ENCODE assay signal across 8 cellular contexts in the genomic region with DNA sequence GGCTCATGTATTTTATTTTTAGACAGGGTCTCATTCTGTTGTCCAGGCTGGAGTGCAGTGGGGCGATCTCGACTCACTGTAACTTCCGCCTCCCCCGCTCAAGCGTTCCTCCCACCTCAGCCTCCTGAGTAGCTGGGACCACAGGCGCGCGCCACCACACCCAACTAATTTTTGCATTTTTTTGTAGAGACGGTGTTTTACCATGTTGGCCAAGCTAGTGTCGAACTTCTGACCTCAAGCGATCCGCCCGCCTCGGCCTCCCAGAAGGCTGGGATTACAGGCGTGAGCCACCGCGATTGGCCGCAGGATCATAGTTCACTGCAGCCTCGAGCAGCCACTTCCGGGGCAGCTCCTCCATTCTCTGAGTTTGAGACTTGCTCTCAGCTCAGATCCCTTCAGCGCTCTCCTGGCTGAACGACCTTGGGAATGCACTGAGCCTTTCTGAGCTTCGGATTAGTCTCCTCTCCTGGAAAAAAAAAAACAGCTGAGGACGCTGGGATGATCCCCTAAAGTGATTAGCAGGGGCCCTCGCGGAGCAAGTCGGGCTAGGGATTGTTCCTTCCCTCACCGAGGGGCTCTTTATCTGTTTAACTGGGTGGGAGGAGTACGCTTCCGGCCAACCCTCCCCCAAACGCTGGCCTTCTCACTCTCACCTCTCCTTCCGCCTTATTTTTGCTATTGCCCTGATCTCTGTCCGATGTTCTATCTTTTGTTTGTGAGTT. TPM values are rescaled to one million over a fixed set of nuclear protein-coding genes. Genes with fewer than 3 reads are reported as not detected.
DNase-seq lines count a peak whose midpoint lies in the region; ATAC-seq, FAIRE-seq and TF ChIP-seq lines count a peak whose summit lies in the region.

No MANE protein-coding gene starts in this region.

- H3K79me2 ChIP-seq in keratinocyte (ENCODE audit: control insufficient read depth, insufficient read depth, low read length): peaks cover 17% of the 10 kb centered on the region

- FAIRE-seq in keratinocyte (lab: Jason Lieb, UNC): no peak

- no peaks in the 10 kb centered on the region for H4K20me1 ChIP-seq in keratinocyte (ENCODE audit: control insufficient read depth, extremely low read depth, insufficient read depth, low read length)

- H3K4me3 ChIP-seq in heart right ventricle: peak overlapping the region in 9 of 10 donors; percentile 73 to 89 (median 85)
- no peak overlapping the region for H3K4me3 ChIP-seq in keratinocyte (ENCODE audit: control insufficient read depth in 2 of 3, extremely low read depth in 1 of 3, insufficient read depth in 2 of 3, low read depth in 1 of 3, low read length in 3 of 3)
- H3K4me3 ChIP-seq in upper lobe of left lung: peak overlapping the region in 3 of 4 donors; percentile 59 to 82 (median 77)

- H3K4me1 ChIP-seq in heart right ventricle (peaks cover 3 to 48% (median 33%) of the 10 kb centered on the region in 9 donors), keratinocyte (ENCODE audit: control insufficient read depth, extremely low read depth, insufficient read depth, low read length) (peaks cover 30% of the 10 kb centered on the region), upper lobe of left lung (peaks cover 17 to 39% (median 27%) of the 10 kb centered on the region in 4 donors)

- DNase-seq in heart right ventricle (no peak), Right ventricle myocardium inferior (ENCODE audit: missing footprints) (no peak), keratinocyte (ENCODE audit: low read depth, low spot score) (no peak), upper lobe of left lung (peak in 1 of 2 donors; percentile 30), SW 1271 (lab: John Stamatoyannopoulos, UW) (no peak), GM10266 (ENCODE audit: extremely low spot score) (no peak), nucleus accumbens (lab: John Stamatoyannopoulos, UW) (no peak)
- DNase-seq in activated T-helper 2 cell treated with anti-CD3 and anti-CD28 coated beads, Interferon-gamma antibody, Interleukin-2, Interleukin-4, amounts not matched to agents 10 μg/mL and 5 μg/mL and 100 μg/mL, durations not matched to agents 14 hours and 24 hours and 36 hours (ENCODE audit: low spot score): no peak

- H3K36me3 ChIP-seq in heart right ventricle (no peaks in the 10 kb centered on the region), keratinocyte (ENCODE audit: control insufficient read depth in 2 of 2, extremely low read depth in 1 of 2, insufficient read depth in 2 of 2, low read length in 2 of 2) (no peaks in the 10 kb centered on the region), upper lobe of left lung (no peaks in the 10 kb centered on the region)

- peaks cover 14% of the 10 kb centered on the region for H3K36me3 Mint-ChIP-seq in activated T-helper 2 cell treated with anti-CD3 and anti-CD28 coated beads, Interferon-gamma antibody, Interleukin-2, Interleukin-4, amounts not matched to agents 10 μg/mL and 5 μg/mL and 100 μg/mL, durations not matched to agents 14 hours and 24 hours and 36 hours (ENCODE audit: low read depth)

- no peak for TF ChIP-seq EP300 in upper lobe of left lung (IDR thresholded peaks at IDR 0.05)

- H3K27ac ChIP-seq in heart right ventricle (peak overlapping the region in 3 of 10 donors; percentile 82 to 97 (median 88)), keratinocyte (ENCODE audit: control insufficient read depth, insufficient read depth, low read length) (no peak overlapping the region), upper lobe of left lung (peak overlapping the region in 1 of 4 donors; percentile 96)

- no peaks in the 10 kb centered on the region for H3K27me3 Mint-ChIP-seq in activated T-helper 2 cell treated with anti-CD3 and anti-CD28 coated beads, Interferon-gamma antibody, Interleukin-2, Interleukin-4, amounts not matched to agents 10 μg/mL and 5 μg/mL and 100 μg/mL, durations not matched to agents 14 hours and 24 hours and 36 hours (ENCODE audit: low read depth)

- peak overlapping the region; percentile 82 for H3K27ac Mint-ChIP-seq in activated T-helper 2 cell treated with anti-CD3 and anti-CD28 coated beads, Interferon-gamma antibody, Interleukin-2, Interleukin-4, amounts not matched to agents 10 μg/mL and 5 μg/mL and 100 μg/mL, durations not matched to agents 14 hours and 24 hours and 36 hours

- no peak for TF ChIP-seq CTCF in heart right ventricle (IDR thresholded peaks at IDR 0.05)
- no peak for TF ChIP-seq CTCF in keratinocyte (optimal IDR thresholded peaks at IDR 0.05 in 1 of 3, IDR thresholded peaks at IDR 0.05 in 1 of 3, conservative IDR thresholded peaks at IDR 0.05 in 1 of 3; ENCODE audit: extremely low read depth in 1 of 3, insufficient read depth in 2 of 3, low read length in 3 of 3)
- no peak for TF ChIP-seq CTCF in upper lobe of left lung (IDR thresholded peaks at IDR 0.05)
- no peak for TF ChIP-seq CTCF in GM10266 (IDR thresholded peaks at IDR 0.05; ENCODE audit: control insufficient read depth, insufficient read depth, low read depth, missing control alignments)

- H3K4me2 ChIP-seq in keratinocyte (ENCODE audit: control insufficient read depth, extremely low read depth, insufficient read depth, low read depth, low read length): peak overlapping the region; percentile 86

- ATAC-seq in heart right ventricle: no peak
- ATAC-seq in Right ventricle myocardium inferior: no peak
- ATAC-seq in upper lobe of left lung (ENCODE audit: low FRiP score in 2 of 2): no peak

- H3K4me1 Mint-ChIP-seq in activated T-helper 2 cell treated with anti-CD3 and anti-CD28 coated beads, Interferon-gamma antibody, Interleukin-2, Interleukin-4, amounts not matched to agents 10 μg/mL and 5 μg/mL and 100 μg/mL, durations not matched to agents 14 hours and 24 hours and 36 hours (ENCODE audit: low read depth): peaks cover 9% of the 10 kb centered on the region

- dilution Hi-C loops in keratinocyte (cut with MboI; ENCODE audit: extremely low pct_ligation_motif_present, low sequenced_read_pairs): no loop called here

- intact Hi-C loops in heart right ventricle (cut with DNase I) (loop anchor here in 2 of 10 donors (2.0 to 5.0 kb wide), 2 partner anchors 19 to 54 kb away; no protein-coding TSS in a partner anchor), Right ventricle myocardium inferior (cut with DNase I) (no loop called here)
- intact Hi-C loops in activated T-helper 2 cell treated with anti-CD3 and anti-CD28 coated beads, Interferon-gamma antibody, Interleukin-2, Interleukin-4, amounts not matched to agents 10 μg/mL and 5 μg/mL and 100 μg/mL, durations not matched to agents 14 hours and 24 hours and 36 hours (cut with micrococcal nuclease): loop anchor here (5.0 kb wide), 1 partner anchor 41 kb away; a partner anchor contains a TSS

- TF ChIP-seq POLR2A in upper lobe of left lung (IDR thresholded peaks at IDR 0.05): no peak

- H2AFZ ChIP-seq in keratinocyte (ENCODE audit: control insufficient read depth, low read length): no peak overlapping the region

- WGBS in heart right ventricle, 2 donors: 38 to 44% methylated on average over 33 of the region's 33 CpGs
- WGBS in upper lobe of left lung, 2 donors: 66 to 68% methylated on average over 33 of the region's 33 CpGs

- no peaks in the 10 kb centered on the region for H3K9me3 ChIP-seq in heart right ventricle
- no peaks in the 10 kb centered on the region for H3K9me3 ChIP-seq in keratinocyte (ENCODE audit: control insufficient read depth, low read depth, low read length)
- no peaks in the 10 kb centered on the region for H3K9me3 ChIP-seq in upper lobe of left lung

- no peak overlapping the region for H3K9ac ChIP-seq in keratinocyte (ENCODE audit: control insufficient read depth, extremely low read depth, insufficient read depth, low read length)

- H3K27me3 ChIP-seq in heart right ventricle (peaks cover 0 to 12% (median 7%) of the 10 kb centered on the region in 7 donors), keratinocyte (ENCODE audit: control insufficient read depth, extremely low read depth, insufficient read depth, low read length) (no peaks in the 10 kb centered on the region), upper lobe of left lung (no peaks in the 10 kb centered on the region)

- H3K4me3 Mint-ChIP-seq in activated T-helper 2 cell treated with anti-CD3 and anti-CD28 coated beads, Interferon-gamma antibody, Interleukin-2, Interleukin-4, amounts not matched to agents 10 μg/mL and 5 μg/mL and 100 μg/mL, durations not matched to agents 14 hours and 24 hours and 36 hours (ENCODE audit: low read depth): peak overlapping the region; percentile 90

- no peaks in the 10 kb centered on the region for H3K9me1 ChIP-seq in keratinocyte (ENCODE audit: control insufficient read depth, extremely low read depth, insufficient read depth, low read length)

- no peaks in the 10 kb centered on the region for H3K9me3 Mint-ChIP-seq in activated T-helper 2 cell treated with anti-CD3 and anti-CD28 coated beads, Interferon-gamma antibody, Interleukin-2, Interleukin-4, amounts not matched to agents 10 μg/mL and 5 μg/mL and 100 μg/mL, durations not matched to agents 14 hours and 24 hours and 36 hours

RNA-seq across cellular contexts. Expression of a gene that starts 1.1 kb away (rescaled TPM):
- total RNA-seq in heart right ventricle: 1 to 10 TPM in 2 of 10 donors, under 1 TPM in 7, not detected in 1; 0.34 to 4.2 (median 0.66) TPM
- polyA plus RNA-seq in heart right ventricle: 1 to 10 TPM; 1.4 to 3.7 TPM
- total RNA-seq in Right ventricle myocardium inferior: 2.9 TPM
- total RNA-seq in activated T-helper 2 cell treated with anti-CD3 and anti-CD28 coated beads, Interferon-gamma antibody, Interleukin-2, Interleukin-4, amounts not matched to agents 10 μg/mL and 5 μg/mL and 100 μg/mL, durations not matched to agents 14 hours and 24 hours and 36 hours: 102 and 106 TPM in 2 replicates
- 3.0 to 16.0 TPM (median 6.9 TPM) in 3 replicates for polyA plus RNA-seq in keratinocyte
- not detected for polyA plus RNA-seq in keratinocyte (2011; ENCODE audit: low read depth)
- polyA plus RNA-seq in keratinocyte (2011; cell fraction: cytosol; rRNA removed): 2.7 and 7.9 TPM in 2 replicates
- 8.5 and 13.2 TPM in 2 replicates for polyA plus RNA-seq in keratinocyte (2011; cell fraction: nucleus; rRNA removed)
- polyA plus RNA-seq in keratinocyte (2012; ENCODE audit: low replicate concordance): 1.1 and 29.9 TPM in 2 replicates
- 1.7 to 16.9 TPM (median 3.0 TPM) in 3 replicates for polyA minus RNA-seq in keratinocyte
- polyA minus RNA-seq in keratinocyte (2011; cell fraction: cytosol; rRNA and poly(A)+ RNA removed): 10.9 TPM
- 4.3 and 6.8 TPM in 2 replicates for polyA minus RNA-seq in keratinocyte (2011; cell fraction: nucleus; rRNA and poly(A)+ RNA removed)
- total RNA-seq in upper lobe of left lung: 10 to 100 TPM in 1 of 6 donors, 1 to 10 TPM in 4, under 1 TPM in 1; 0.39 to 19.1 (median 5.4) TPM

RNA-seq across cellular contexts. Expression of a gene that starts 12.2 kb away (rescaled TPM):
- 10 to 100 TPM in 1 of 10 donors, 1 to 10 TPM in 9; 3.7 to 13.8 (median 6.5) TPM for total RNA-seq in heart right ventricle
- 10 to 100 TPM in 1 of 2 donors, 1 to 10 TPM in 1; 8.2 to 17.9 TPM for polyA plus RNA-seq in heart right ventricle
- 11.4 TPM for total RNA-seq in Right ventricle myocardium inferior
- total RNA-seq in activated T-helper 2 cell treated with anti-CD3 and anti-CD28 coated beads, Interferon-gamma antibody, Interleukin-2, Interleukin-4, amounts not matched to agents 10 μg/mL and 5 μg/mL and 100 μg/mL, durations not matched to agents 14 hours and 24 hours and 36 hours: 46.9 and 49.9 TPM in 2 replicates
- 16.8 to 26.6 TPM (median 18.4 TPM) in 3 replicates for polyA plus RNA-seq in keratinocyte
- 2.1 TPM for polyA plus RNA-seq in keratinocyte (2011; ENCODE audit: low read depth)
- polyA plus RNA-seq in keratinocyte (2011; cell fraction: cytosol; rRNA removed): 20.9 and 30.4 TPM in 2 replicates
- 38.6 and 51.9 TPM in 2 replicates for polyA plus RNA-seq in keratinocyte (2011; cell fraction: nucleus; rRNA removed)
- 8.2 and 19.1 TPM in 2 replicates for polyA plus RNA-seq in keratinocyte (2012; ENCODE audit: low replicate concordance)
- 15.9 to 29.1 TPM (median 21.6 TPM) in 3 replicates for polyA minus RNA-seq in keratinocyte
- polyA minus RNA-seq in keratinocyte (2011; cell fraction: cytosol; rRNA and poly(A)+ RNA removed): 65.2 TPM
- polyA minus RNA-seq in keratinocyte (2011; cell fraction: nucleus; rRNA and poly(A)+ RNA removed): 18.8 and 21.0 TPM in 2 replicates
- total RNA-seq in upper lobe of left lung: 10 to 100 TPM in 2 of 6 donors, 1 to 10 TPM in 4; 5.2 to 13.5 (median 8.3) TPM

RNA-seq across cellular contexts. Expression of a gene that starts 17.3 kb away (rescaled TPM):
- not detected for total RNA-seq in heart right ventricle
- polyA plus RNA-seq in heart right ventricle: not detected
- not detected for total RNA-seq in Right ventricle myocardium inferior
- 0.09 TPM in 1 of 2 replicates, not detected in the other for total RNA-seq in activated T-helper 2 cell treated with anti-CD3 and anti-CD28 coated beads, Interferon-gamma antibody, Interleukin-2, Interleukin-4, amounts not matched to agents 10 μg/mL and 5 μg/mL and 100 μg/mL, durations not matched to agents 14 hours and 24 hours and 36 hours
- 3.3 to 7.4 TPM (median 3.8 TPM) in 3 replicates for polyA plus RNA-seq in keratinocyte
- 0.11 TPM for polyA plus RNA-seq in keratinocyte (2011; ENCODE audit: low read depth)
- polyA plus RNA-seq in keratinocyte (2011; cell fraction: cytosol; rRNA removed): 1.2 and 4.1 TPM in 2 replicates
- 13.5 and 26.0 TPM in 2 replicates for polyA plus RNA-seq in keratinocyte (2011; cell fraction: nucleus; rRNA removed)
- 1.0 and 6.2 TPM in 2 replicates for polyA plus RNA-seq in keratinocyte (2012; ENCODE audit: low replicate concordance)
- 0.61 to 1.2 TPM (median 0.75 TPM) in 3 replicates for polyA minus RNA-seq in keratinocyte
- polyA minus RNA-seq in keratinocyte (2011; cell fraction: cytosol; rRNA and poly(A)+ RNA removed): 9.6 TPM
- polyA minus RNA-seq in keratinocyte (2011; cell fraction: nucleus; rRNA and poly(A)+ RNA removed): 14.9 and 15.0 TPM in 2 replicates
- not detected for total RNA-seq in upper lobe of left lung

RNA-seq across cellular contexts. Expression of a gene that starts 31.4 kb away (rescaled TPM):
- total RNA-seq in heart right ventricle: 1 to 10 TPM in 3 of 10 donors, under 1 TPM in 7; 0.19 to 1.5 (median 0.79) TPM
- polyA plus RNA-seq in heart right ventricle: 1 to 10 TPM; 1.0 to 3.2 TPM
- total RNA-seq in Right ventricle myocardium inferior: 0.32 TPM
- 0.11 and 0.14 TPM in 2 replicates for total RNA-seq in activated T-helper 2 cell treated with anti-CD3 and anti-CD28 coated beads, Interferon-gamma antibody, Interleukin-2, Interleukin-4, amounts not matched to agents 10 μg/mL and 5 μg/mL and 100 μg/mL, durations not matched to agents 14 hours and 24 hours and 36 hours
- polyA plus RNA-seq in keratinocyte: 0.02 TPM in 1 of 3 replicates, not detected in the others
- polyA plus RNA-seq in keratinocyte (2011; ENCODE audit: low read depth): 0.21 TPM
- not detected in 2 replicates for polyA plus RNA-seq in keratinocyte (2011; cell fraction: cytosol; rRNA removed)
- 0.09 and 0.12 TPM in 2 replicates for polyA plus RNA-seq in keratinocyte (2011; cell fraction: nucleus; rRNA removed)
- 0.76 TPM in 1 of 2 replicates, not detected in the other for polyA plus RNA-seq in keratinocyte (2012; ENCODE audit: low replicate concordance)
- polyA minus RNA-seq in keratinocyte: not detected in 3 replicates
- not detected for polyA minus RNA-seq in keratinocyte (2011; cell fraction: cytosol; rRNA and poly(A)+ RNA removed)
- not detected in 2 replicates for polyA minus RNA-seq in keratinocyte (2011; cell fraction: nucleus; rRNA and poly(A)+ RNA removed)
- 1 to 10 TPM in 4 of 6 donors, under 1 TPM in 2; 0.57 to 5.9 (median 1.1) TPM for total RNA-seq in upper lobe of left lung

RNA-seq across cellular contexts. Expression of a gene that starts 36.6 kb away (rescaled TPM):
- total RNA-seq in heart right ventricle (under 1 TPM in 1 of 10 donors, not detected in 9; 0.28 TPM), Right ventricle myocardium inferior (not detected), upper lobe of left lung (1 to 10 TPM in 1 of 6 donors, under 1 TPM in 2, not detected in 3; 0.30 to 1.9 (median 0.72) TPM)
- polyA plus RNA-seq in heart right ventricle (under 1 TPM in 1 of 2 donors, not detected in 1; 0.03 TPM), keratinocyte (0.12 TPM in 1 of 3 replicates, not detected in the others)
- not detected in 2 replicates for total RNA-seq in activated T-helper 2 cell treated with anti-CD3 and anti-CD28 coated beads, Interferon-gamma antibody, Interleukin-2, Interleukin-4, amounts not matched to agents 10 μg/mL and 5 μg/mL and 100 μg/mL, durations not matched to agents 14 hours and 24 hours and 36 hours
- polyA plus RNA-seq in keratinocyte (2011; ENCODE audit: low read depth): not detected
- polyA plus RNA-seq in keratinocyte (2011; cell fraction: cytosol; rRNA removed): 0.04 and 0.10 TPM in 2 replicates
- polyA plus RNA-seq in keratinocyte (2011; cell fraction: nucleus; rRNA removed): 0.08 and 0.24 TPM in 2 replicates
- 0.35 TPM in 1 of 2 replicates, not detected in the other for polyA plus RNA-seq in keratinocyte (2012; ENCODE audit: low replicate concordance)
- polyA minus RNA-seq in keratinocyte: 0.46 TPM in 1 of 3 replicates, not detected in the others
- polyA minus RNA-seq in keratinocyte (2011; cell fraction: cytosol; rRNA and poly(A)+ RNA removed): not detected
- not detected in 2 replicates for polyA minus RNA-seq in keratinocyte (2011; cell fraction: nucleus; rRNA and poly(A)+ RNA removed)

Comparison
In these comparisons a context has a peak if more than half of its experiments do, and no peak if none do; other contexts are left out.
1. H3K4me3 ChIP-seq: peak in heart right ventricle (9 of 10) and upper lobe of left lung (3 of 4); none in keratinocyte (0 of 3).